Comparison of ENCODE assay signal across 1 cellular context in genomic region chr6:3742426-3743344, GRCh38.
TF ChIP-seq lines count a peak whose summit lies in the region.

No MANE protein-coding gene starts in this region.

TF ChIP-seq in HepG2, 621 proteins besides CTCF, POLR2A, EP300 and RAD21 (continued from another document and continues in another):
- TF ChIP-seq AFF4 (CRISPR knock-in tag; IDR thresholded peaks at IDR 0.05) (no peak), TFDP2 (CRISPR knock-in tag; IDR thresholded peaks at IDR 0.05) (no peak), ZNF776 (CRISPR knock-in tag; IDR thresholded peaks at IDR 0.05) (no peak), NCOA5 (CRISPR knock-in tag; IDR thresholded peaks at IDR 0.05) (no peak), FIP1L1 (IDR thresholded peaks at IDR 0.05; ENCODE audit: borderline replicate concordance, insufficient read depth, low read depth, low read length) (no peak), FOXM1 (CRISPR knock-in tag; IDR thresholded peaks at IDR 0.05) (no peak), ZNF772 (CRISPR knock-in tag; IDR thresholded peaks at IDR 0.05) (peak; percentile 72), TCF12 (IDR thresholded peaks at IDR 0.05) (no peak), TCF12 (CRISPR knock-in tag; IDR thresholded peaks at IDR 0.05) (no peak), ZUFSP (CRISPR knock-in tag; IDR thresholded peaks at IDR 0.05; ENCODE audit: borderline replicate concordance) (no peak), ZFP62 (CRISPR knock-in tag; IDR thresholded peaks at IDR 0.05) (no peak), ZNF383 (CRISPR knock-in tag; IDR thresholded peaks at IDR 0.05; ENCODE audit: borderline replicate concordance) (no peak; the same call in 1 of the 2 replicates), THAP11 (CRISPR knock-in tag; IDR thresholded peaks at IDR 0.05) (peak; percentile 65), KDM3A (CRISPR knock-in tag; IDR thresholded peaks at IDR 0.05; ENCODE audit: low read depth) (peak; percentile 69), ZNF446 (CRISPR knock-in tag; IDR thresholded peaks at IDR 0.05) (0 out of 2 replicates have a peak, but pooled peaks have one; percentile 41), SNAPC4 (CRISPR knock-in tag; IDR thresholded peaks at IDR 0.05) (no peak), ZNF460 (CRISPR knock-in tag; IDR thresholded peaks at IDR 0.05; ENCODE audit: borderline replicate concordance) (no peak), IKZF5 (CRISPR knock-in tag; IDR thresholded peaks at IDR 0.05) (peak; percentile 73; the same call in 1 of the 2 replicates), ZKSCAN5 (CRISPR knock-in tag; IDR thresholded peaks at IDR 0.05) (no peak), ZNF724P (CRISPR knock-in tag; IDR thresholded peaks at IDR 0.05; ENCODE audit: borderline replicate concordance) (peak; percentile 45; the same call in 1 of the 2 replicates), SAFB2 (CRISPR knock-in tag; IDR thresholded peaks at IDR 0.05; ENCODE audit: borderline replicate concordance, low read depth) (no peak), STAT6 (CRISPR knock-in tag; IDR thresholded peaks at IDR 0.05; ENCODE audit: borderline replicate concordance) (peak; percentile 63; the same call in 1 of the 2 replicates), ZFP36L2 (CRISPR knock-in tag; IDR thresholded peaks at IDR 0.05) (no peak), ZNF572 (CRISPR knock-in tag; IDR thresholded peaks at IDR 0.05) (no peak; the same call in 1 of the 2 replicates), AKAP8 (CRISPR knock-in tag; IDR thresholded peaks at IDR 0.05) (peak; percentile 24; the same call in 1 of the 2 replicates), CENPX (CRISPR knock-in tag; IDR thresholded peaks at IDR 0.05) (no peak), PLSCR1 (CRISPR knock-in tag; IDR thresholded peaks at IDR 0.05; ENCODE audit: borderline replicate concordance) (no peak), ZNF784 (CRISPR knock-in tag; IDR thresholded peaks at IDR 0.05; ENCODE audit: borderline replicate concordance) (no peak), SP2 (CRISPR knock-in tag; IDR thresholded peaks at IDR 0.05) (no peak), PRMT3 (CRISPR knock-in tag; IDR thresholded peaks at IDR 0.05; ENCODE audit: borderline replicate concordance, low read depth) (no peak), DDIT3 (CRISPR knock-in tag; IDR thresholded peaks at IDR 0.05) (no peak), RNF219 (CRISPR knock-in tag; IDR thresholded peaks at IDR 0.05) (0 out of 2 replicates have a peak, but pooled peaks have one; percentile 29), NFE2L2 (IDR thresholded peaks at IDR 0.05; ENCODE audit: low read length) (no peak), GZF1 (CRISPR knock-in tag; IDR thresholded peaks at IDR 0.05) (no peak), ZNF331 (CRISPR knock-in tag; IDR thresholded peaks at IDR 0.05) (peak; percentile 68; the same call in 1 of the 2 replicates), ZNF256 (CRISPR knock-in tag; conservative IDR thresholded peaks at IDR 0.05) (no peak), PBX3 (CRISPR knock-in tag; IDR thresholded peaks at IDR 0.05; ENCODE audit: borderline replicate concordance) (no peak), ZNF556 (CRISPR knock-in tag; IDR thresholded peaks at IDR 0.05; ENCODE audit: borderline replicate concordance) (0 out of 2 replicates have a peak, but pooled peaks have one; percentile 80), ZNF552 (CRISPR knock-in tag; IDR thresholded peaks at IDR 0.05; ENCODE audit: borderline replicate concordance) (0 out of 2 replicates have a peak, but pooled peaks have one; percentile 25)
